ENCODE assay signal across 15 cellular contexts in genomic region chr20:47454298-47455132, GRCh38. TPM values are rescaled to one million over a fixed set of nuclear protein-coding genes. Genes with fewer than 3 reads are reported as not detected.
DNase-seq lines count a peak whose midpoint lies in the region; ATAC-seq and TF ChIP-seq lines count a peak whose summit lies in the region.
"Had no signal": no experiment of that assay in that cellular context is flagged by ENCODE, and none has a peak within 500 bp of the region (broad histone marks: within the 10 kb centered on the region; RNA-seq: fewer than 3 reads in every experiment).

No MANE protein-coding gene starts in this region.

- no peak for ATAC-seq in activated T-cell treated with anti-CD3 and anti-CD28 coated beads, Interleukin-2, amount 50 U/mL, for 72 hours (replicated peaks in 1 of 2)
- peak; percentile 32 for ATAC-seq in upper lobe of right lung

- no peak overlapping the region for H3K4me3 ChIP-seq in upper lobe of right lung
- H3K4me3 ChIP-seq: ascending aorta, vagina had no signal

- DNase-seq in activated T-cell treated with anti-CD3 and anti-CD28 coated beads, Interleukin-2, amount 50 U/mL, for 72 hours: no peak
- no peak for DNase-seq in activated T-cell treated with anti-CD3 and anti-CD28 coated beads, Interleukin-2, amount 50 U/mL, for 48 hours
- peak; percentile 61 for DNase-seq in amniotic epithelial cell (ENCODE audit: low read depth)
- DNase-seq in islet precursor cell: peak; percentile 60
- DNase-seq in upper lobe of right lung: no peak
- DNase-seq in NCI-H446 treated with DMSO at 0.1 percent for 48 hours (lab: John Stamatoyannopoulos, UW): no peak
- DNase-seq in hepatic stellate cell (ENCODE audit: low spot score): no peak
- no peak for DNase-seq in NAMALWA (ENCODE audit: low spot score)
- DNase-seq: activated T-cell treated with anti-CD3 and anti-CD28 coated beads, Interleukin-2, amount 50 U/mL, for 4 hours; COR-L47; GF-D8; nucleus accumbens; stimulated activated naive CD8-positive, alpha-beta T cell treated with anti-CD3 and anti-CD28 coated beads, Interleukin-15, Interleukin-2, amounts not matched to agents 100 U/mL and 50 U/mL, for 24 hours had no signal

- no peaks in the 10 kb centered on the region for H3K27me3 Mint-ChIP-seq in activated T-cell treated with anti-CD3 and anti-CD28 coated beads, Interleukin-2, amount 50 U/mL, for 72 hours (ENCODE audit: low read depth)

- TF ChIP-seq CTCF in upper lobe of right lung (IDR thresholded peaks at IDR 0.05): no peak

- peaks cover 0 to 2% of the 10 kb centered on the region in 2 donors for H3K9me3 Mint-ChIP-seq in activated T-cell treated with anti-CD3 and anti-CD28 coated beads, Interleukin-2, amount 50 U/mL, for 72 hours
- H3K9me3 Mint-ChIP-seq: activated T-cell treated with anti-CD3 and anti-CD28 coated beads, Interleukin-2, amount 50 U/mL, for 4 hours had no signal

- peak overlapping the region; percentile 27 to 45 for H3K4me3 Mint-ChIP-seq in activated T-cell treated with anti-CD3 and anti-CD28 coated beads, Interleukin-2, amount 50 U/mL, for 72 hours

- H3K4me1 ChIP-seq in upper lobe of right lung: peaks cover 7% of the 10 kb centered on the region

- H3K9me3 ChIP-seq in upper lobe of right lung: no peaks in the 10 kb centered on the region
- H3K9me3 ChIP-seq: ascending aorta, vagina had no signal

- H3K27me3 ChIP-seq in upper lobe of right lung: no peaks in the 10 kb centered on the region
- H3K27me3 ChIP-seq: ascending aorta, vagina had no signal

- H3K36me3 ChIP-seq in upper lobe of right lung: no peaks in the 10 kb centered on the region
- H3K36me3 ChIP-seq: ascending aorta, vagina had no signal

- intact Hi-C loops in upper lobe of right lung (cut with DNase I): no loop called here

- H3K4me1 Mint-ChIP-seq in activated T-cell treated with anti-CD3 and anti-CD28 coated beads, Interleukin-2, amount 50 U/mL, for 72 hours (ENCODE audit: low read depth): peaks cover 77% of the 10 kb centered on the region

- peak overlapping the region; percentile 93 for H3K27ac Mint-ChIP-seq in activated T-cell treated with anti-CD3 and anti-CD28 coated beads, Interleukin-2, amount 50 U/mL, for 72 hours

- peak overlapping the region; percentile 61 for H3K27ac ChIP-seq in upper lobe of right lung
- H3K27ac ChIP-seq: vagina had no signal

- H3K36me3 Mint-ChIP-seq in activated T-cell treated with anti-CD3 and anti-CD28 coated beads, Interleukin-2, amount 50 U/mL, for 72 hours (ENCODE audit: insufficient read depth in 2 of 2): no peaks in the 10 kb centered on the region

RNA-seq across cellular contexts. Expression of gene NCOA3, which starts 47.2 kb away (rescaled TPM):
- total RNA-seq in activated T-cell treated with anti-CD3 and anti-CD28 coated beads, Interleukin-2, amount 50 U/mL, for 72 hours: 100 to 1,000 TPM in 1 of 2 donors, 10 to 100 TPM in 1; 76.0 to 113 TPM
- total RNA-seq in upper lobe of right lung: 48.8 TPM

Comparison
In these comparisons a context has a peak if more than half of its experiments do, and no peak if none do; other contexts are left out.
1. DNase-seq: peak in amniotic epithelial cell (single experiment) and islet precursor cell (single experiment); none in activated T-cell treated with anti-CD3 and anti-CD28 coated beads, Interleukin-2, amount 50 U/mL, for 72 hours (0 of 2), activated T-cell treated with anti-CD3 and anti-CD28 coated beads, Interleukin-2, amount 50 U/mL, for 48 hours (0 of 2), upper lobe of right lung (single experiment), NCI-H446 treated with DMSO at 0.1 percent for 48 hours (single experiment), hepatic stellate cell (single experiment) and NAMALWA (single experiment).